ENCODE assay signal across 18 cellular contexts in genomic region chr1:159958721-159959380, GRCh38. TPM values are rescaled to one million over a fixed set of nuclear protein-coding genes. Genes with fewer than 3 reads are reported as not detected.
DNase-seq lines count a peak whose midpoint lies in the region; ATAC-seq and TF ChIP-seq lines count a peak whose summit lies in the region.
"Had no signal": no experiment of that assay in that cellular context is flagged by ENCODE, and none has a peak within 500 bp of the region (broad histone marks: within the 10 kb centered on the region; RNA-seq: fewer than 3 reads in every experiment).

No MANE protein-coding gene starts in this region.

- WGBS in transverse colon (ENCODE audit: low coverage in 1 of 2), 2 donors, result 66% methylated on average over 3 of the region's 3 CpGs; no CpG with 5 or more reads in 1 of the 2 donors

- H3K27ac ChIP-seq in coronary artery (peak overlapping the region in 1 of 2 donors; percentile 48), transverse colon (no peak overlapping the region)
- H3K27ac ChIP-seq: ascending aorta, dorsolateral prefrontal cortex, neutrophil had no signal

- TF ChIP-seq POLR2A in transverse colon (IDR thresholded peaks at IDR 0.05), result no peak

- H3K4me1 ChIP-seq in transverse colon, result peaks cover 0 to 21% (median 12%) of the 10 kb centered on the region in 4 donors
- H3K4me1 ChIP-seq: ascending aorta had no signal

- intact Hi-C loops in transverse colon (cut with DNase I; ENCODE audit: low total_unique reads), result no loop called here

- in situ Hi-C loops in transverse colon (cut with MboI; ENCODE audit: low pct_ligation_motif_present in 1 of 4, low pct_unique_long_range_greater_than_20kb in 1 of 4, low sequenced_read_pairs in 3 of 4), result no loop called here

- H3K36me3 ChIP-seq in transverse colon, result no peaks in the 10 kb centered on the region
- H3K36me3 ChIP-seq: ascending aorta, neutrophil had no signal

- TF ChIP-seq CTCF in coronary artery (IDR thresholded peaks at IDR 0.05) (no peak), transverse colon (IDR thresholded peaks at IDR 0.05) (no peak)

- DNase-seq in coronary artery (ENCODE audit: low spot score) (peak; percentile 35), transverse colon (no peak), DMS153 (lab: John Stamatoyannopoulos, UW) (no peak)
- no peak for DNase-seq in activated naive CD4-positive, alpha-beta T cell (lab: John Stamatoyannopoulos, UW)
- DNase-seq: activated CD4-positive, CD25-positive, alpha-beta regulatory T cell; activated T-cell treated with anti-CD3 and anti-CD28 coated beads, Interleukin-2, amount 50 U/mL, for 4 hours; NCI-H2171; SK-N-SH; stimulated activated CD4-positive, alpha-beta T cell treated with anti-CD3 and anti-CD28 coated beads, Interleukin-4, amount 100 ng/mL, for 4 hours; stimulated activated naive CD4-positive, alpha-beta T cell treated with Interleukin-2 at 50 U/mL for 16 hours had no signal

- no peaks in the 10 kb centered on the region for H3K27me3 ChIP-seq in transverse colon
- H3K27me3 ChIP-seq: ascending aorta, neutrophil had no signal

- H3K4me3 ChIP-seq in coronary artery, result no peak overlapping the region
- H3K4me3 ChIP-seq in transverse colon, result no peak overlapping the region
- H3K4me3 ChIP-seq: ascending aorta, dorsolateral prefrontal cortex, lung had no signal

- H3K9me3 ChIP-seq in transverse colon, result no peaks in the 10 kb centered on the region
- H3K9me3 ChIP-seq: ascending aorta, neutrophil, SK-N-SH had no signal

- TF ChIP-seq EP300 in transverse colon (IDR thresholded peaks at IDR 0.05; ENCODE audit: low read depth), result no peak

- ATAC-seq in GM18511 (IDR thresholded peaks at IDR 0.05; ENCODE audit: unreplicated experiment), result peak; percentile 78
- peak; percentile 58 for ATAC-seq in GM19452 (IDR thresholded peaks at IDR 0.05; ENCODE audit: unreplicated experiment)
- peak; percentile 69 for ATAC-seq in HG03354 (IDR thresholded peaks at IDR 0.05; ENCODE audit: poor library complexity, severe bottlenecking, unreplicated experiment)
- no peak for ATAC-seq in HG02642 (IDR thresholded peaks at IDR 0.05; ENCODE audit: poor library complexity, unreplicated experiment)
- ATAC-seq: activated T-cell treated with anti-CD3 and anti-CD28 coated beads, Interleukin-2, amount 50 U/mL, for 4 hours had no signal

RNA-seq across cellular contexts. Expression of gene SLAMF9, which starts 4.8 kb away (rescaled TPM):
- under 1 TPM in 1 of 4 donors, not detected in 3; 0.64 TPM for total RNA-seq in transverse colon
- total RNA-seq: activated T-cell treated with anti-CD3 and anti-CD28 coated beads, Interleukin-2, amount 50 U/mL, for 4 hours; ascending aorta had no signal

RNA-seq across cellular contexts. Expression of gene IGSF9, which starts 13.4 kb away (rescaled TPM):
- total RNA-seq in transverse colon, result 100 to 1,000 TPM in 1 of 4 donors, 10 to 100 TPM in 3; 40.7 to 137 (median 81.3) TPM

RNA-seq across cellular contexts. Expression of gene TAGLN2, which starts 33.5 kb away (rescaled TPM):
- 100 to 1,000 TPM in 3 of 4 donors, 10 to 100 TPM in 1; 65.1 to 235 (median 168) TPM for total RNA-seq in transverse colon

RNA-seq across cellular contexts. Expression of gene CFAP45, which starts 58.9 kb away (rescaled TPM):
- total RNA-seq in transverse colon, result under 1 TPM in 1 of 4 donors, not detected in 3; 0.32 TPM
- total RNA-seq: ascending aorta had no signal
